10 cellular contexts compared by ENCODE assay signal in genomic region chr1:151371340-151371739, GRCh38. TPM values are rescaled to one million over a fixed set of nuclear protein-coding genes. Genes with fewer than 3 reads are reported as not detected.
DNase-seq lines count a peak whose midpoint lies in the region; ATAC-seq and TF ChIP-seq lines count a peak whose summit lies in the region.
"Had no signal": no experiment of that assay in that cellular context is flagged by ENCODE, and none has a peak within 500 bp of the region (broad histone marks: within the 10 kb centered on the region; RNA-seq: fewer than 3 reads in every experiment).

No MANE protein-coding gene starts in this region.

- peaks cover 43% of the 10 kb centered on the region for H3K4me1 Mint-ChIP-seq in neural progenitor cell

- no peaks in the 10 kb centered on the region for H3F3A ChIP-seq in neural progenitor cell (ENCODE audit: low read depth)

- TF ChIP-seq EP300 in esophagus muscularis mucosa (IDR thresholded peaks at IDR 0.05) = no peak

- no peak overlapping the region for H2AFZ ChIP-seq in neural progenitor cell (replicated peaks)

- H3K27ac Mint-ChIP-seq in neural progenitor cell = peak overlapping the region; percentile 33
- H3K27ac Mint-ChIP-seq: activated naive CD8-positive, alpha-beta T cell treated with anti-CD3 and anti-CD28 coated beads, Interleukin-2, amount 10 ng/mL, durations not matched to agents 7 days and 5 days had no signal

- intact Hi-C loops in esophagus muscularis mucosa (cut with DNase I) = no loop called here

- H3K36me3 ChIP-seq in esophagus muscularis mucosa (peaks cover 5 to 25% (median 11%) of the 10 kb centered on the region in 4 donors), neural progenitor cell (no peaks in the 10 kb centered on the region)
- H3K36me3 ChIP-seq: neutrophil had no signal

- H3K27ac ChIP-seq in esophagus muscularis mucosa (replicated peaks in 1 of 4) (peak overlapping the region; percentile 77 to 84 (median 80)), neural progenitor cell (no peak overlapping the region)
- H3K27ac ChIP-seq: neutrophil had no signal

- peaks cover 2% of the 10 kb centered on the region for H3K27me3 Mint-ChIP-seq in neural progenitor cell (ENCODE audit: insufficient read depth, low read depth)

- no peaks in the 10 kb centered on the region for H3K27me3 ChIP-seq in esophagus muscularis mucosa
- H3K27me3 ChIP-seq in neural progenitor cell = no peaks in the 10 kb centered on the region
- H3K27me3 ChIP-seq: neutrophil had no signal

- H4K20me1 ChIP-seq in neural progenitor cell (ENCODE audit: low read depth) = no peaks in the 10 kb centered on the region

- H3K4me2 ChIP-seq in neural progenitor cell = peak overlapping the region; percentile 76

- H3K4me1 ChIP-seq in esophagus muscularis mucosa = peaks cover 52 to 61% (median 59%) of the 10 kb centered on the region in 4 donors
- peaks cover 26% of the 10 kb centered on the region for H3K4me1 ChIP-seq in neural progenitor cell

- no peak for TF ChIP-seq POLR2A in esophagus muscularis mucosa (IDR thresholded peaks at IDR 0.05; ENCODE audit: low read depth)

- WGBS in esophagus muscularis mucosa = 30% methylated on average over 5 of the region's 5 CpGs

- peak; percentile 11 for DNase-seq in AG09309 (ENCODE audit: low read depth)
- peak; percentile 85 for DNase-seq in NCI-H345 treated with DMSO at 0.1 percent for 48 hours (lab: John Stamatoyannopoulos, UW; ENCODE audit: unreplicated experiment)
- no peak for DNase-seq in esophagus muscularis mucosa (ENCODE audit: extremely low spot score)
- DNase-seq in neural progenitor cell (ENCODE audit: low spot score) = no peak
- DNase-seq in NK-92 treated with Interleukin-12 subunit alpha and Interleukin-12 subunit beta, amount 100 ng/mL, for 24 hours (lab: John Stamatoyannopoulos, UW) = no peak
- no peak for DNase-seq in activated T-cell treated with anti-CD3 and anti-CD28 coated beads, Interleukin-2, amount 50 U/mL, for 1 hour
- DNase-seq: activated naive CD8-positive, alpha-beta T cell treated with anti-CD3 and anti-CD28 coated beads, Interleukin-2, amount 10 ng/mL, durations not matched to agents 7 days and 5 days had no signal

- ATAC-seq in HG03135 (IDR thresholded peaks at IDR 0.05; ENCODE audit: unreplicated experiment) = no peak
- ATAC-seq in HG03175 (IDR thresholded peaks at IDR 0.05; ENCODE audit: unreplicated experiment) = no peak

- TF ChIP-seq CTCF in AG09309 (IDR thresholded peaks at IDR 0.05; ENCODE audit: control insufficient read depth, insufficient read depth, low read depth, low read length, missing control alignments) (no peak), esophagus muscularis mucosa (IDR thresholded peaks at IDR 0.05) (no peak), neural progenitor cell (IDR thresholded peaks at IDR 0.05) (no peak)

- no peaks in the 10 kb centered on the region for H3K9me3 Mint-ChIP-seq in neural progenitor cell
- H3K9me3 Mint-ChIP-seq: activated naive CD8-positive, alpha-beta T cell treated with anti-CD3 and anti-CD28 coated beads, Interleukin-2, amount 10 ng/mL, durations not matched to agents 7 days and 5 days had no signal

- peaks cover 4% of the 10 kb centered on the region for H3K36me3 Mint-ChIP-seq in neural progenitor cell
- H3K36me3 Mint-ChIP-seq: activated naive CD8-positive, alpha-beta T cell treated with anti-CD3 and anti-CD28 coated beads, Interleukin-2, amount 10 ng/mL, durations not matched to agents 7 days and 5 days had no signal

- H3K4me3 ChIP-seq in AG09309 (ENCODE audit: control insufficient read depth, low read depth, low read length) (no peak overlapping the region), esophagus muscularis mucosa (peak overlapping the region; percentile 50 to 58 (median 56)), neural progenitor cell (peak overlapping the region; percentile 46)

- no peaks in the 10 kb centered on the region for H3K79me2 ChIP-seq in neural progenitor cell (ENCODE audit: low read depth)

- H3K9me3 ChIP-seq in esophagus muscularis mucosa (no peaks in the 10 kb centered on the region), neural progenitor cell (ENCODE audit: low read depth) (no peaks in the 10 kb centered on the region)
- H3K9me3 ChIP-seq: neutrophil had no signal

- H3K9ac ChIP-seq in neural progenitor cell = no peak overlapping the region

- peak overlapping the region; percentile 82 for H3K4me3 Mint-ChIP-seq in neural progenitor cell
- H3K4me3 Mint-ChIP-seq: activated naive CD8-positive, alpha-beta T cell treated with anti-CD3 and anti-CD28 coated beads, Interleukin-2, amount 10 ng/mL, durations not matched to agents 7 days and 5 days had no signal

RNA-seq across cellular contexts. Expression of gene SELENBP1, which starts 1.2 kb away (rescaled TPM):
- total RNA-seq in esophagus muscularis mucosa (100 to 1,000 TPM in 1 of 4 donors, 10 to 100 TPM in 3; 61.4 to 113 (median 81.6) TPM), neural progenitor cell (ENCODE audit: low replicate concordance) (38.5 and 63.2 TPM in 2 replicates)
- total RNA-seq: activated naive CD8-positive, alpha-beta T cell treated with anti-CD3 and anti-CD28 coated beads, Interleukin-2, amount 10 ng/mL, durations not matched to agents 7 days and 5 days had no signal

RNA-seq across cellular contexts. Expression of gene RFX5, which starts 24.3 kb away (rescaled TPM):
- total RNA-seq in esophagus muscularis mucosa (10 to 100 TPM; 40.3 to 50.3 (median 45.0) TPM), neural progenitor cell (ENCODE audit: low replicate concordance) (87.5 and 108 TPM in 2 replicates)

RNA-seq across cellular contexts. Expression of gene PSMB4, which starts 28.0 kb away (rescaled TPM):
- 100 to 1,000 TPM; 236 to 284 (median 253) TPM for total RNA-seq in esophagus muscularis mucosa
- total RNA-seq in neural progenitor cell (ENCODE audit: low replicate concordance) = 267 and 321 TPM in 2 replicates

RNA-seq across cellular contexts. Expression of gene PI4KB, which starts 44.1 kb away (rescaled TPM):
- total RNA-seq in esophagus muscularis mucosa (10 to 100 TPM; 54.8 to 79.5 (median 68.9) TPM), neural progenitor cell (ENCODE audit: low replicate concordance) (19.0 and 33.5 TPM in 2 replicates)

Comparison
In these comparisons a context has a peak if more than half of its experiments do, and no peak if none do; other contexts are left out.
1. DNase-seq: peak in AG09309 (single experiment) and NCI-H345 treated with DMSO at 0.1 percent for 48 hours (single experiment); none in esophagus muscularis mucosa (single experiment), neural progenitor cell (single experiment), NK-92 treated with Interleukin-12 subunit alpha and Interleukin-12 subunit beta, amount 100 ng/mL, for 24 hours (single experiment) and activated T-cell treated with anti-CD3 and anti-CD28 coated beads, Interleukin-2, amount 50 U/mL, for 1 hour (single experiment).